Comparison of ENCODE assay signal across 8 cellular contexts in genomic region chr1:29237906-29238600, GRCh38. TPM values are rescaled to one million over a fixed set of nuclear protein-coding genes. Genes with fewer than 3 reads are reported as not detected.
A peak's percentile ranks its signal among the peaks of the same experiment; 100 is the strongest.
DNase-seq lines count a peak whose midpoint lies in the region; ATAC-seq and TF ChIP-seq lines count a peak whose summit lies in the region.

No MANE protein-coding gene starts in this region.

- peak overlapping the region; percentile 71 for H3K27ac Mint-ChIP-seq in Caco-2 (ENCODE audit: unreplicated experiment)
- H3K27ac Mint-ChIP-seq in chondrocyte (ENCODE audit: unreplicated experiment): no peak overlapping the region

- POLR2A ChIA-PET in Caco-2 (lab: Charles Lee): no interaction called here

- H3K9me3 ChIP-seq in Caco-2: no peaks in the 10 kb centered on the region
- H3K9me3 ChIP-seq in liver (ENCODE audit: control insufficient read depth in 4 of 4, low read length in 3 of 4): no peaks in the 10 kb centered on the region
- H3K9me3 ChIP-seq in testis: no peaks in the 10 kb centered on the region

- H3K4me3 Mint-ChIP-seq in Caco-2 (ENCODE audit: unreplicated experiment) (peak overlapping the region; percentile 82), chondrocyte (ENCODE audit: unreplicated experiment) (peak overlapping the region; percentile 72)

- under 1% methylated on average over 84 of the region's 84 CpGs for WGBS in liver
- WGBS in testis, 2 donors: 2% methylated on average over 60 of the region's 84 CpGs; no CpG with 5 or more reads in 1 of the 2 donors

- DNase-seq in Caco-2 (peak in 1 of 2 experiments; percentile 44), MV-4-11 (lab: John Stamatoyannopoulos, UW) (peak; percentile 2), chondrocyte (ENCODE audit: low spot score) (peak; percentile 94), testis (peak; percentile 56), GF-D8 (lab: John Stamatoyannopoulos, UW) (no peak)

- H3K27me3 Mint-ChIP-seq in Caco-2 (ENCODE audit: insufficient read depth, unreplicated experiment) (peaks cover 11% of the 10 kb centered on the region), chondrocyte (ENCODE audit: low read depth) (peaks cover 3% of the 10 kb centered on the region)

- TF ChIP-seq CTCF in Caco-2 (IDR thresholded peaks at IDR 0.05; ENCODE audit: insufficient read depth in 1 of 2, low read depth in 1 of 2, low read length in 1 of 2, severe bottlenecking in 1 of 2, unreplicated experiment in 1 of 2) (no peak), chondrocyte (IDR thresholded peaks at IDR 0.05) (no peak), liver (IDR thresholded peaks at IDR 0.05; ENCODE audit: low read depth, low read length, missing input control) (no peak), testis (IDR thresholded peaks at IDR 0.05) (no peak)

- H3K4me3 ChIP-seq in Caco-2 (ENCODE audit: low read depth, low read length) (peak overlapping the region; percentile 66), liver (ENCODE audit: low read depth in 1 of 3, low read length in 3 of 3) (peak overlapping the region; percentile 56 to 82 (median 71)), testis (peak overlapping the region; percentile 16 to 51)

- TF ChIP-seq POLR2A in testis (IDR thresholded peaks at IDR 0.05): no peak

- peaks cover 11% of the 10 kb centered on the region for H3K4me1 Mint-ChIP-seq in Caco-2 (ENCODE audit: low read depth, unreplicated experiment)
- peaks cover 24% of the 10 kb centered on the region for H3K4me1 Mint-ChIP-seq in chondrocyte (ENCODE audit: low read depth)

- CTCF ChIA-PET in Caco-2 (lab: Charles Lee): no interaction called here

- no TSS peak for BruUV-seq in Caco-2 (replicated peaks; lab: Mats Ljungman, UMichigan)

- intact Hi-C loops in Caco-2 (cut with micrococcal nuclease; ENCODE audit: unreplicated experiment) (loop anchor here (2.0 to 5.0 kb wide), 5 partner anchors 33 to 874 kb away; no protein-coding TSS in a partner anchor), testis (cut with DNase I; ENCODE audit: low total_unique reads) (no loop called here)

- TF ChIP-seq RAD21 in liver (IDR thresholded peaks at IDR 0.05): no peak

- ATAC-seq in HG02610 (IDR thresholded peaks at IDR 0.05; ENCODE audit: unreplicated experiment) (no peak), GM18867 (IDR thresholded peaks at IDR 0.05; ENCODE audit: unreplicated experiment) (no peak)

- H3K9me3 Mint-ChIP-seq in Caco-2 (ENCODE audit: unreplicated experiment) (no peaks in the 10 kb centered on the region), chondrocyte (ENCODE audit: low read depth) (no peaks in the 10 kb centered on the region)

- peaks cover 19% of the 10 kb centered on the region for H3K36me3 Mint-ChIP-seq in Caco-2 (ENCODE audit: insufficient read depth, unreplicated experiment)
- no peaks in the 10 kb centered on the region for H3K36me3 Mint-ChIP-seq in chondrocyte (ENCODE audit: low read depth)

- H3K36me3 ChIP-seq in Caco-2 (ENCODE audit: control insufficient read depth, insufficient read depth, low read length) (no peaks in the 10 kb centered on the region), liver (ENCODE audit: control insufficient read depth in 4 of 4, insufficient read depth in 3 of 4, low read depth in 1 of 4, low read length in 3 of 4) (no peaks in the 10 kb centered on the region), testis (ENCODE audit: low read depth, missing control alignments) (no peaks in the 10 kb centered on the region)

- peak overlapping the region; percentile 49 to 67 for H3K27ac ChIP-seq in liver (ENCODE audit: low read depth in 1 of 2, low read length in 2 of 2)
- H3K27ac ChIP-seq in testis: peak overlapping the region in 1 of 2 donors; percentile 27

- H3K9ac ChIP-seq in liver (ENCODE audit: low read depth in 1 of 2, low read length in 2 of 2): no peak overlapping the region

- H3K27me3 ChIP-seq in Caco-2 (replicated peaks; ENCODE audit: control insufficient read depth, insufficient read depth, low read length) (no peaks in the 10 kb centered on the region), liver (ENCODE audit: control insufficient read depth in 4 of 4, insufficient read depth in 4 of 4, low read length in 3 of 4) (no peaks in the 10 kb centered on the region), testis (no peaks in the 10 kb centered on the region)

- H3K4me1 ChIP-seq in Caco-2 (peaks cover 26% of the 10 kb centered on the region), liver (ENCODE audit: control insufficient read depth in 4 of 4, insufficient read depth in 4 of 4, low read length in 3 of 4) (peaks cover 6 to 27% (median 17%) of the 10 kb centered on the region in 4 donors), testis (peaks cover 13% of the 10 kb centered on the region)

TF ChIP-seq in liver, 16 proteins besides CTCF, POLR2A, EP300 and RAD21:
- no peak for TF ChIP-seq HNF4G (IDR thresholded peaks at IDR 0.05)
- TF ChIP-seq SP1 (IDR thresholded peaks at IDR 0.05): no peak
- TF ChIP-seq RXRA (IDR thresholded peaks at IDR 0.05): peak in 1 of 2 donors; percentile 32
- no peak for TF ChIP-seq JUND (IDR thresholded peaks at IDR 0.05)
- TF ChIP-seq REST (IDR thresholded peaks at IDR 0.05): no peak
- no peak for TF ChIP-seq EGR1 (IDR thresholded peaks at IDR 0.05; ENCODE audit: low read depth in 2 of 2)
- no peak for TF ChIP-seq FOXA1 (IDR thresholded peaks at IDR 0.05)

RNA-seq across cellular contexts. Expression of gene PTPRU, which starts 1.7 kb away (rescaled TPM):
- 32.9 and 41.4 TPM in 2 replicates for total RNA-seq in Caco-2 (2022)
- 12.6 to 20.7 TPM (median 14.8 TPM) in 3 replicates for total RNA-seq in chondrocyte
- 10 to 100 TPM in 1 of 2 donors, 1 to 10 TPM in 1; 4.6 to 15.1 TPM for total RNA-seq in liver
- polyA plus RNA-seq in liver: 1 to 10 TPM; 1.6 to 7.4 TPM
- total RNA-seq in testis: 10 to 100 TPM; 21.7 to 39.1 TPM
- 13.3 TPM for polyA plus RNA-seq in testis (ENCODE audit: insufficient read depth, low read depth, low replicate concordance)

RNA-seq across cellular contexts. Expression of gene MECR, which starts 7.3 kb away (rescaled TPM):
- 21.5 and 23.1 TPM in 2 replicates for total RNA-seq in Caco-2 (2022)
- 15.2 to 24.5 TPM (median 15.6 TPM) in 3 replicates for total RNA-seq in chondrocyte
- total RNA-seq in liver: 10 to 100 TPM in 1 of 2 donors, 1 to 10 TPM in 1; 7.5 to 13.6 TPM
- polyA plus RNA-seq in liver: 10 to 100 TPM; 12.9 to 19.9 TPM
- 10 to 100 TPM; 37.3 to 38.9 TPM for total RNA-seq in testis
- 33.7 TPM for polyA plus RNA-seq in testis (ENCODE audit: insufficient read depth, low read depth, low replicate concordance)

RNA-seq across cellular contexts. Expression of gene SRSF4, which starts 56.4 kb away (rescaled TPM):
- total RNA-seq in Caco-2 (2022) (44.1 and 45.8 TPM in 2 replicates), chondrocyte (49.1 to 65.2 TPM (median 50.1 TPM) in 3 replicates), liver (10 to 100 TPM; 26.3 to 45.8 TPM), testis (10 to 100 TPM; 77.1 to 81.7 TPM)
- polyA plus RNA-seq in liver (10 to 100 TPM; 24.0 to 34.1 TPM), testis (ENCODE audit: insufficient read depth, low read depth, low replicate concordance) (63.2 TPM)
